2 cellular contexts compared by ENCODE assay signal in the genomic region with DNA sequence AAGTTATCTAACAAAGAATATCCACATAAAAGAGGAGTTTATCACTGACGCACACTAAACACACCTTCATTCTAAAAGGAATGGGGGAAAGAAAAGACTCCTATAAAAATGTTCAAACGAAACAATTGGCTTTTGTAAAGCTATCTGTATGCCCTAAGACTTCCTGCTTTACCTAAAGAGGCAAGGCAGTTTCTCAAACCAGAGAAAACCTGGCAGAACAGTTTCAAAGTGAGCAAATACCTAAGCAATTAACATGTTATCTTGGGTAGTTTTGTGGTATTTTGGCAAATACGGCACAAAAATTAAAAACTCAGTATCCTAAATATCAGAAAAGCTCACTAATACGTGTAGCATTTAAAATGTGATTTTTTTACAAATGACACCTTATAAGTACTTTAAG.
TF ChIP-seq lines count a peak whose summit lies in the region.

No MANE protein-coding gene starts in this region.

TF ChIP-seq in endothelial cell of umbilical vein, 7 proteins besides CTCF, POLR2A, EP300 and RAD21 (continued from another document):
- TF ChIP-seq JUN (IDR thresholded peaks at IDR 0.05; ENCODE audit: borderline replicate concordance, insufficient read depth, insufficient read length, low read depth) (no peak), MYC (IDR thresholded peaks at IDR 0.05; ENCODE audit: low read depth, low read length) (no peak), GATA2 (IDR thresholded peaks at IDR 0.05; ENCODE audit: insufficient read depth, insufficient read length, low read depth, low read length) (no peak), EZH2 (IDR thresholded peaks at IDR 0.05; ENCODE audit: borderline replicate concordance, low read depth, low read length, severe bottlenecking) (no peak)
- TF ChIP-seq, protein P1, sequence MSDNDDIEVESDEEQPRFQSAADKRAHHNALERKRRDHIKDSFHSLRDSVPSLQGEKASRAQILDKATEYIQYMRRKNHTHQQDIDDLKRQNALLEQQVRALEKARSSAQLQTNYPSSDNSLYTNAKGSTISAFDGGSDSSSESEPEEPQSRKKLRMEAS (IDR thresholded peaks at IDR 0.05; ENCODE audit: insufficient read depth, insufficient read length): no peak
TF ChIP-seq in endothelial cell of umbilical vein: peak in this region for 0.

TF ChIP-seq in HEK293T, 16 proteins besides CTCF, POLR2A, EP300 and RAD21 (continued from another document):
- TF ChIP-seq HDGF (IDR thresholded peaks at IDR 0.05; ENCODE audit: borderline replicate concordance): no peak
- TF ChIP-seq, protein P2, sequence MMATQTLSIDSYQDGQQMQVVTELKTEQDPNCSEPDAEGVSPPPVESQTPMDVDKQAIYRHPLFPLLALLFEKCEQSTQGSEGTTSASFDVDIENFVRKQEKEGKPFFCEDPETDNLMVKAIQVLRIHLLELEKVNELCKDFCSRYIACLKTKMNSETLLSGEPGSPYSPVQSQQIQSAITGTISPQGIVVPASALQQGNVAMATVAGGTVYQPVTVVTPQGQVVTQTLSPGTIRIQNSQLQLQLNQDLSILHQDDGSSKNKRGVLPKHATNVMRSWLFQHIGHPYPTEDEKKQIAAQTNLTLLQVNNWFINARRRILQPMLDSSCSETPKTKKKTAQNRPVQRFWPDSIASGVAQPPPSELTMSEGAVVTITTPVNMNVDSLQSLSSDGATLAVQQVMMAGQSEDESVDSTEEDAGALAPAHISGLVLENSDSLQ (IDR thresholded peaks at IDR 0.05): no peak
- no peak for TF ChIP-seq ZNF384 (IDR thresholded peaks at IDR 0.05)
- no peak for TF ChIP-seq FOXK2 (IDR thresholded peaks at IDR 0.05)
- TF ChIP-seq ELF4 (IDR thresholded peaks at IDR 0.05): no peak
- no peak for TF ChIP-seq TARDBP (IDR thresholded peaks at IDR 0.05)
- no peak for TF ChIP-seq ARNT (IDR thresholded peaks at IDR 0.05)
